In the genomic region with DNA sequence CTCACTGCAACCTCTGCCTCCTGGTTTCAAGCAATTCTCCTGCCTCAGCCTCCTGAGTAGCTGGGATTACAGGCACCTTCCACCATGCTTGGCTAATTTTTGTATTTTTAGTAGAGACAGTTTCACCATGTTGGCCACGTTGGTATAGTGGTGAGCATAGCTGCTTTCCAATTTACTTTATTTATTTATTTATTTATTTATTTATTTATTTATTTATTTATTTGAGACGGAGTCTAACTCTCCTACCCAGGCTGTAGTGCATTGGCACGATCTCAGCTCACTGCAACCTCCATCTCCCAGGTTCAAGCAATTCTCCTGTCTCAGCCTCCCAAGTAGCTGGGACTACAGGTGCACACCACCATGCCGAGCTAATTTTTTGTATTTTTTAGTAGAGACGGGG, we compare ENCODE assay signal across 8 cellular contexts. TPM values are rescaled to one million over a fixed set of nuclear protein-coding genes. Genes with fewer than 3 reads are reported as not detected.
DNase-seq lines count a peak whose midpoint lies in the region; ATAC-seq, FAIRE-seq and TF ChIP-seq lines count a peak whose summit lies in the region.
"Not testable (repeated sequence)": the region's sequence is repeated elsewhere in the genome, so short reads cannot be mapped to it uniquely, and the experiment has no call there.

No MANE protein-coding gene starts in this region.

- not testable (repeated sequence) for H3K27me3 Mint-ChIP-seq in CD4-positive, alpha-beta T cell; T-cell; activated B cell treated with CpG ODN at 0.5 μM for 24 hours; activated naive CD4-positive, alpha-beta T cell treated with anti-CD3 and anti-CD28 coated beads, Interleukin-2, amount 10 ng/mL, durations not matched to agents 7 days and 5 days; dendritic cell treated with granulocyte-macrophage colony-stimulating factor and Interleukin-4, amounts not matched to agents 40 ng/mL and 50 ng/mL, for 4 days; naive thymus-derived CD4-positive, alpha-beta T cell

- not testable (repeated sequence) for H3K27ac ChIP-seq in A549; CD4-positive, alpha-beta T cell (ENCODE audit: low read depth, low read length); naive thymus-derived CD4-positive, alpha-beta T cell (ENCODE audit: low read depth, low read length)
- H3K27ac ChIP-seq in spleen = peak overlapping the region in 7 of 8 donors; percentile 24 to 72 (median 58)

- POLR2A ChIA-PET in A549 (lab: Yijun Ruan, JAX); activated B cell treated with CpG ODN at 0.5 μM for 24 hours (lab: Charles Lee): not testable (repeated sequence)
- POLR2A ChIA-PET in CD4-positive, alpha-beta T cell (lab: Charles Lee) = interaction anchor here (1.4 kb wide), 1 partner anchor 54 kb away, joined by 3 read pairs; no protein-coding TSS in a partner anchor
- POLR2A ChIA-PET in T-cell (lab: Charles Lee) = interaction anchor here in 1 of 2 donors (0.6 kb wide), 1 partner anchor 52 kb away, joined by 5 read pairs; no protein-coding TSS in a partner anchor
- POLR2A ChIA-PET in naive thymus-derived CD4-positive, alpha-beta T cell (lab: Charles Lee) = interaction anchor here (1.3 kb wide), 1 partner anchor 13 kb away, joined by 3 read pairs; no protein-coding TSS in a partner anchor

- not testable (repeated sequence) for H3K27me3 ChIP-seq in CD4-positive, alpha-beta T cell (ENCODE audit: control insufficient read depth, insufficient read depth, low read length); naive thymus-derived CD4-positive, alpha-beta T cell (ENCODE audit: control insufficient read depth in 2 of 2, insufficient read depth in 2 of 2, low read length in 2 of 2); spleen (replicated peaks in 1 of 7)

- H3K4me2 ChIP-seq in A549 = not testable (repeated sequence)

- DNase-seq in A549 (ENCODE audit: low read depth in 1 of 2, low spot score in 1 of 2); CD4-positive, alpha-beta T cell; T-cell; activated B cell treated with CpG ODN at 0.5 μM for 24 hours; activated naive CD4-positive, alpha-beta T cell treated with anti-CD3 and anti-CD28 coated beads, Interleukin-2, amount 10 ng/mL, durations not matched to agents 7 days and 5 days; naive thymus-derived CD4-positive, alpha-beta T cell; spleen: not testable (repeated sequence)

- not testable (repeated sequence) for TF ChIP-seq CTCF in A549 (IDR thresholded peaks at IDR 0.05); CD4-positive, alpha-beta T cell (IDR thresholded peaks at IDR 0.05); activated B cell treated with CpG ODN at 0.5 μM for 24 hours (IDR thresholded peaks at IDR 0.05); spleen (IDR thresholded peaks at IDR 0.05 in 8 of 11, conservative IDR thresholded peaks at IDR 0.05 in 3 of 11)

- not testable (repeated sequence) for TF ChIP-seq EP300 in A549 (IDR thresholded peaks at IDR 0.05)

- not testable (repeated sequence) for H3K4me3 Mint-ChIP-seq in CD4-positive, alpha-beta T cell; T-cell; activated B cell treated with CpG ODN at 0.5 μM for 24 hours; activated naive CD4-positive, alpha-beta T cell treated with anti-CD3 and anti-CD28 coated beads, Interleukin-2, amount 10 ng/mL, durations not matched to agents 7 days and 5 days; dendritic cell treated with granulocyte-macrophage colony-stimulating factor and Interleukin-4, amounts not matched to agents 40 ng/mL and 50 ng/mL, for 4 days
- H3K4me3 Mint-ChIP-seq in naive thymus-derived CD4-positive, alpha-beta T cell = peak overlapping the region in 1 of 10 donors; percentile 51

- not testable (repeated sequence) for TF ChIP-seq POLR2A in A549 (IDR thresholded peaks at IDR 0.05; ENCODE audit: low read length); spleen (IDR thresholded peaks at IDR 0.05)

- FAIRE-seq in A549 (lab: Jason Lieb, UNC) = not testable (repeated sequence)

- H3K36me3 Mint-ChIP-seq in CD4-positive, alpha-beta T cell (ENCODE audit: low read depth) = peaks cover 79% of the 10 kb centered on the region
- H3K36me3 Mint-ChIP-seq in T-cell = peaks cover 57% of the 10 kb centered on the region
- peaks cover 73% of the 10 kb centered on the region for H3K36me3 Mint-ChIP-seq in activated B cell treated with CpG ODN at 0.5 μM for 24 hours (ENCODE audit: low read depth)
- H3K36me3 Mint-ChIP-seq in activated naive CD4-positive, alpha-beta T cell treated with anti-CD3 and anti-CD28 coated beads, Interleukin-2, amount 10 ng/mL, durations not matched to agents 7 days and 5 days = peaks cover 64% of the 10 kb centered on the region
- H3K36me3 Mint-ChIP-seq in dendritic cell treated with granulocyte-macrophage colony-stimulating factor and Interleukin-4, amounts not matched to agents 40 ng/mL and 50 ng/mL, for 4 days (ENCODE audit: low read depth) = peaks cover 84% of the 10 kb centered on the region
- H3K36me3 Mint-ChIP-seq in naive thymus-derived CD4-positive, alpha-beta T cell = peaks cover 27 to 64% (median 34%) of the 10 kb centered on the region in 5 donors

- peaks cover 4 to 70% (median 12%) of the 10 kb centered on the region in 3 experiments for H3K36me3 ChIP-seq in naive thymus-derived CD4-positive, alpha-beta T cell (ENCODE audit: control insufficient read depth in 2 of 3, insufficient read depth in 3 of 3, low read length in 3 of 3)
- H3K36me3 ChIP-seq in spleen = peaks cover 0 to 94% (median 51%) of the 10 kb centered on the region in 6 donors

- H3K4me1 ChIP-seq in A549; naive thymus-derived CD4-positive, alpha-beta T cell (ENCODE audit: control insufficient read depth in 2 of 2, insufficient read depth in 2 of 2, low read length in 2 of 2): not testable (repeated sequence)
- peaks cover 0 to 35% (median 12%) of the 10 kb centered on the region in 6 donors for H3K4me1 ChIP-seq in spleen

- not testable (repeated sequence) for H3K4me1 Mint-ChIP-seq in CD4-positive, alpha-beta T cell (ENCODE audit: low read depth); dendritic cell treated with granulocyte-macrophage colony-stimulating factor and Interleukin-4, amounts not matched to agents 40 ng/mL and 50 ng/mL, for 4 days (ENCODE audit: low read depth)
- H3K4me1 Mint-ChIP-seq in T-cell = peaks cover 8 to 20% (median 12%) of the 10 kb centered on the region in 3 donors
- peaks cover 31% of the 10 kb centered on the region for H3K4me1 Mint-ChIP-seq in activated B cell treated with CpG ODN at 0.5 μM for 24 hours
- H3K4me1 Mint-ChIP-seq in activated naive CD4-positive, alpha-beta T cell treated with anti-CD3 and anti-CD28 coated beads, Interleukin-2, amount 10 ng/mL, durations not matched to agents 7 days and 5 days = peaks cover 14% of the 10 kb centered on the region
- peaks cover 0 to 20% (median 11%) of the 10 kb centered on the region in 7 donors for H3K4me1 Mint-ChIP-seq in naive thymus-derived CD4-positive, alpha-beta T cell

- intact Hi-C loops in CD4-positive, alpha-beta T cell (cut with DNase I, micrococcal nuclease); activated B cell treated with CpG ODN at 0.5 μM for 24 hours (cut with micrococcal nuclease); naive thymus-derived CD4-positive, alpha-beta T cell (cut with micrococcal nuclease); spleen (cut with DNase I; ENCODE audit: low total_unique reads): not testable (repeated sequence)
- intact Hi-C loops in dendritic cell treated with granulocyte-macrophage colony-stimulating factor and Interleukin-4, amounts not matched to agents 40 ng/mL and 50 ng/mL, for 4 days (cut with micrococcal nuclease) = loop anchor here (10.0 kb wide), 1 partner anchor 65 kb away; no protein-coding TSS in a partner anchor

- 89% methylated on average over 5 of the region's 5 CpGs for WGBS in A549 (ENCODE audit: missing lambda C conversion rate)
- WGBS in spleen, 5 donors = 86 to 95% (median 93%) methylated on average over 5 of the region's 5 CpGs

- not testable (repeated sequence) for H3K9me3 Mint-ChIP-seq in CD4-positive, alpha-beta T cell; T-cell; activated B cell treated with CpG ODN at 0.5 μM for 24 hours; activated naive CD4-positive, alpha-beta T cell treated with anti-CD3 and anti-CD28 coated beads, Interleukin-2, amount 10 ng/mL, durations not matched to agents 7 days and 5 days; dendritic cell treated with granulocyte-macrophage colony-stimulating factor and Interleukin-4, amounts not matched to agents 40 ng/mL and 50 ng/mL, for 4 days; naive thymus-derived CD4-positive, alpha-beta T cell

- H3K4me3 ChIP-seq in A549; naive thymus-derived CD4-positive, alpha-beta T cell (ENCODE audit: low read length): not testable (repeated sequence)
- H3K4me3 ChIP-seq in spleen = peak overlapping the region in 1 of 8 donors; percentile 30

- ATAC-seq in A549; CD4-positive, alpha-beta T cell (ENCODE audit: poor library complexity); T-cell (replicated peaks in 1 of 4); activated B cell treated with CpG ODN at 0.5 μM for 24 hours (ENCODE audit: low read depth); naive thymus-derived CD4-positive, alpha-beta T cell: not testable (repeated sequence)

- not testable (repeated sequence) for TF ChIP-seq RAD21 in A549 (conservative IDR thresholded peaks at IDR 0.05 in 1 of 2, IDR thresholded peaks at IDR 0.05 in 1 of 2)

- peak overlapping the region; percentile 59 for H3K27ac Mint-ChIP-seq in CD4-positive, alpha-beta T cell
- H3K27ac Mint-ChIP-seq in T-cell (peak overlapping the region; percentile 83 to 90), activated B cell treated with CpG ODN at 0.5 μM for 24 hours (peak overlapping the region; percentile 64)
- peak overlapping the region; percentile 14 for H3K27ac Mint-ChIP-seq in activated naive CD4-positive, alpha-beta T cell treated with anti-CD3 and anti-CD28 coated beads, Interleukin-2, amount 10 ng/mL, durations not matched to agents 7 days and 5 days
- H3K27ac Mint-ChIP-seq in dendritic cell treated with granulocyte-macrophage colony-stimulating factor and Interleukin-4, amounts not matched to agents 40 ng/mL and 50 ng/mL, for 4 days = peak overlapping the region; percentile 75
- peak overlapping the region in 6 of 9 donors; percentile 34 to 80 (median 63) for H3K27ac Mint-ChIP-seq in naive thymus-derived CD4-positive, alpha-beta T cell

- H3K9me3 ChIP-seq in A549; CD4-positive, alpha-beta T cell (ENCODE audit: control insufficient read depth, low read length); naive thymus-derived CD4-positive, alpha-beta T cell (ENCODE audit: control insufficient read depth in 2 of 3, low read length in 3 of 3); spleen: not testable (repeated sequence)

- CTCF ChIA-PET in A549 (lab: Yijun Ruan, JAX) (interaction anchor here (1.2 kb wide), 1 partner anchor 33 kb away, joined by 4 read pairs; no protein-coding TSS in a partner anchor), T-cell (lab: Charles Lee) (interaction anchor here in 1 of 2 donors (0.6 kb wide), 1 partner anchor 1205 kb away, joined by 5 read pairs; no protein-coding TSS in a partner anchor)
- CTCF ChIA-PET in CD4-positive, alpha-beta T cell (lab: Charles Lee); activated B cell treated with CpG ODN at 0.5 μM for 24 hours (lab: Charles Lee): not testable (repeated sequence)
- CTCF ChIA-PET in activated naive CD4-positive, alpha-beta T cell treated with anti-CD3 and anti-CD28 coated beads, Interleukin-2, amount 10 ng/mL, durations not matched to agents 7 days and 5 days (lab: Charles Lee) = interaction anchor here (1.3 kb wide), 1 partner anchor 12 kb away, joined by 4 read pairs; no protein-coding TSS in a partner anchor
- CTCF ChIA-PET in naive thymus-derived CD4-positive, alpha-beta T cell (lab: Charles Lee) = interaction anchor here (1.0 kb wide), 1 partner anchor 25 kb away, joined by 3 read pairs; no protein-coding TSS in a partner anchor

RNA-seq across cellular contexts. Expression of gene CSE1L, which starts 54.2 kb away (rescaled TPM):
- polyA plus RNA-seq in A549 (2011; rRNA removed) = 125 and 131 TPM in 2 replicates
- 37.3 and 40.2 TPM in 2 replicates for polyA plus RNA-seq in A549 (2012; cell fraction: cytosol; rRNA removed)
- 25.3 and 40.7 TPM in 2 replicates for polyA plus RNA-seq in A549 (2012; cell fraction: nucleus; rRNA removed)
- polyA plus RNA-seq in A549 (2017; fragmentation: RNase III; extraction: RNeasy Plus Mini Kit Qiagen cat#74134 plus additional on column Dnase treatment) = 113 to 132 TPM (median 116 TPM) in 3 replicates
- 51.3 and 55.0 TPM in 2 replicates for polyA minus RNA-seq in A549 (2011; rRNA and poly(A)+ RNA removed)
- 10 to 100 TPM; 30.0 to 30.1 TPM for total RNA-seq in CD4-positive, alpha-beta T cell
- total RNA-seq in T-cell = 10 to 100 TPM; 29.3 to 41.7 (median 37.4) TPM
- 53.2 and 58.8 TPM in 2 replicates for total RNA-seq in activated B cell treated with CpG ODN at 0.5 μM for 24 hours
- total RNA-seq in naive thymus-derived CD4-positive, alpha-beta T cell = 10 to 100 TPM; 23.3 to 73.0 (median 41.1) TPM
- 10 to 100 TPM; 25.0 to 38.4 TPM for polyA plus RNA-seq in naive thymus-derived CD4-positive, alpha-beta T cell
- 10 to 100 TPM; 32.0 to 51.5 (median 34.2) TPM for total RNA-seq in spleen
- polyA plus RNA-seq in spleen = 10 to 100 TPM; 16.7 to 23.0 (median 21.4) TPM

Comparison
In these comparisons a context has a peak if more than half of its experiments do, and no peak if none do; other contexts are left out.
1. H3K27ac Mint-ChIP-seq: peak in every context shown above with its lines; median percentile 86 in T-cell; 75 in dendritic cell treated with granulocyte-macrophage colony-stimulating factor and Interleukin-4, amounts not matched to agents 40 ng/mL and 50 ng/mL, for 4 days; 64 in activated B cell treated with CpG ODN at 0.5 μM for 24 hours; 63 in naive thymus-derived CD4-positive, alpha-beta T cell; 59 in CD4-positive, alpha-beta T cell; 14 in activated naive CD4-positive, alpha-beta T cell treated with anti-CD3 and anti-CD28 coated beads, Interleukin-2, amount 10 ng/mL, durations not matched to agents 7 days and 5 days.